17 cellular contexts compared by ENCODE assay signal in the genomic region with DNA sequence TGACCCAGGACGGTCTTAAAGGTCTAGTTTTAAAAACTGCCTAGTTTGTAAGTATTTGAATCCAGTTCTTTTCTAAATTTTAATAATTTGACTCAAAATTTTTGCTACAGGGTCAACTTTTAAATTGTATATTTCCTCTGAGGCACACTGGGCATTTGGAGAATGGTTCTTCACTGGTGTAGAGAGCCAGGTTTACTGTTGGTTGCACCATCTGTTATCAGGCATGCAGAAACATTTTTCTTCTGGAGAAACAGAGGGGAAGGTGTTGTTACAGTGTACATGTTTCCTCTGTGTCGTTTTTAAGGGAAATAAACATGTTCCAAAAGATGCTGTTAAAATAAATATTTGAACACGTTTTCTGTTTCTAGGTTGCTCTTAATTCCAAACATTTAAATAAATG.
"Had no signal": no experiment of that assay in that cellular context is flagged by ENCODE, and none has a peak within 500 bp of the region (broad histone marks: within the 10 kb centered on the region; RNA-seq: fewer than 3 reads in every experiment).

No MANE protein-coding gene starts in this region.

- H3K4me3 ChIP-seq: esophagus squamous epithelium, gastroesophageal sphincter, hepatocyte, stomach, thoracic aorta, transverse colon had no signal

- H3K27me3 ChIP-seq: esophagus squamous epithelium, gastroesophageal sphincter, hepatocyte, stomach, transverse colon had no signal

- H3K36me3 ChIP-seq: esophagus squamous epithelium, stomach, thoracic aorta, transverse colon had no signal

- ATAC-seq: gastroesophageal sphincter; left colon; naive thymus-derived CD4-positive, alpha-beta T cell had no signal

- H3K9me3 ChIP-seq: esophagus squamous epithelium, gastroesophageal sphincter, stomach, transverse colon had no signal

- DNase-seq: esophagus squamous epithelium; foreskin fibroblast; glutamatergic neuron; kidney; left colon; mammary epithelial cell; naive thymus-derived CD4-positive, alpha-beta T cell; nephron progenitor cell; small intestine; stimulated activated CD4-positive, alpha-beta T cell treated with anti-CD3 and anti-CD28 coated beads, Interleukin-12 subunit alpha, Interleukin-12 subunit beta, amount 100 ng/mL, for 4 hours; stimulated activated naive CD4-positive, alpha-beta T cell; stomach; substantia nigra; transverse colon had no signal

- H3K27ac ChIP-seq: esophagus squamous epithelium, hepatocyte, stomach, thoracic aorta, transverse colon had no signal
